12 cellular contexts compared by ENCODE assay signal in the genomic region with DNA sequence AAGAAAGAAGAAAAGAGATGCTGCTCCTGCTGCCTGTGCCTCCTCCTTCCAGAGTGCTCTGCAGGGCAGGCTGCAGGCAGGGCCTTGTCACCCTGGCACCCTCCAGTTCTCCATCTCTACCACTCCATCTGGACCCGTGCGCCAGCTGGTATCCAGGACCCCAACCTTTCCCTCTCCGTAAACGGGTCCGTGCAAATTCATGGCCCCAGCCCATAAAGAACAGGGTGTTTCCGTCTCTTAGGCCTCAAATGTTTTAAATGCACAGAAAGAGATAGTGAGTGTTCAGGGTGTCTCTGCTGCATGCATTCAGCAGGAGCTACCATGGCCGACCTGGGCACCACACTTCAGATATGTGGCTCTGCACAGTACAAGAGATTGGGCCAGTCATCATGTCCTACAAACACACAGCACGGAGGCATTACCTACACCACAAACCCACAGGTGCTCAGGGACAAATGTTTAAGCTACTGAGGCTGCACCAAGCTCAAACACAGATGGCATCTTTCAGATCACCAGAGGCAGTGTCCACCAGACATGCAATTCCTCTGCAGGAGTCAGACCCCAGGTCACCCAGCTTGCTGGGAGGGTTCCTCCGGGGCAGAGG.
"Had no signal": no experiment of that assay in that cellular context is flagged by ENCODE, and none has a peak within 500 bp of the region (broad histone marks: within the 10 kb centered on the region; RNA-seq: fewer than 3 reads in every experiment).

No MANE protein-coding gene starts in this region.

- H3K4me3 Mint-ChIP-seq: activated CD4-positive, alpha-beta memory T cell treated with anti-CD3 and anti-CD28 coated beads, Interleukin-2, amount 10 ng/mL, durations not matched to agents 7 days and 5 days; activated CD4-positive, alpha-beta T cell treated with anti-CD3 and anti-CD28 coated beads for 36 hours; activated naive CD4-positive, alpha-beta T cell treated with anti-CD3 and anti-CD28 coated beads, Interleukin-2, amount 50 U/mL, for 24 hours; activated T-helper 17 cell treated with anti-CD3 and anti-CD28 coated beads, Interleukin-2, amount 50 U/mL, for 72 hours; neural crest cell; stimulated activated memory B cell treated with anti-CD40 and anti-IgM and Interleukin-4, amounts not matched to agents 10 μg/mL and 1 μg/mL and 100 μg/mL, for 72 hours had no signal

- ATAC-seq: activated CD4-positive, alpha-beta T cell treated with anti-CD3 and anti-CD28 coated beads for 36 hours; activated T-helper 17 cell treated with anti-CD3 and anti-CD28 coated beads, Interleukin-2, amount 50 U/mL, for 72 hours had no signal

- H3K36me3 Mint-ChIP-seq: stimulated activated memory B cell treated with anti-CD40 and anti-IgM and Interleukin-4, amounts not matched to agents 10 μg/mL and 1 μg/mL and 100 μg/mL, for 72 hours had no signal

- H3K4me1 Mint-ChIP-seq: activated CD4-positive, alpha-beta memory T cell treated with anti-CD3 and anti-CD28 coated beads, Interleukin-2, amount 10 ng/mL, durations not matched to agents 7 days and 5 days; activated CD4-positive, alpha-beta T cell treated with anti-CD3 and anti-CD28 coated beads for 36 hours; activated naive CD4-positive, alpha-beta T cell treated with anti-CD3 and anti-CD28 coated beads, Interleukin-2, amount 50 U/mL, for 24 hours; activated T-helper 17 cell treated with anti-CD3 and anti-CD28 coated beads, Interleukin-2, amount 50 U/mL, for 72 hours; stimulated activated memory B cell treated with anti-CD40 and anti-IgM and Interleukin-4, amounts not matched to agents 10 μg/mL and 1 μg/mL and 100 μg/mL, for 72 hours had no signal

- H3K27ac Mint-ChIP-seq: activated CD4-positive, alpha-beta memory T cell treated with anti-CD3 and anti-CD28 coated beads, Interleukin-2, amount 10 ng/mL, durations not matched to agents 7 days and 5 days; activated CD4-positive, alpha-beta T cell treated with anti-CD3 and anti-CD28 coated beads for 36 hours; activated T-helper 17 cell treated with anti-CD3 and anti-CD28 coated beads, Interleukin-2, amount 50 U/mL, for 72 hours; stimulated activated memory B cell treated with anti-CD40 and anti-IgM and Interleukin-4, amounts not matched to agents 10 μg/mL and 1 μg/mL and 100 μg/mL, for 72 hours had no signal

- DNase-seq: activated CD4-positive, alpha-beta memory T cell treated with anti-CD3 and anti-CD28 coated beads, Interleukin-2, amount 10 ng/mL, durations not matched to agents 7 days and 5 days; activated CD4-positive, alpha-beta T cell treated with anti-CD3 and anti-CD28 coated beads for 36 hours; activated CD8-positive, alpha-beta memory T cell treated with anti-CD3 and anti-CD28 coated beads, Interleukin-2, amount 50 U/mL, for 4 hours; amygdala; foreskin melanocyte; mesendoderm; small intestine; T-helper 9 cell had no signal

- H3K27me3 Mint-ChIP-seq: activated CD4-positive, alpha-beta memory T cell treated with anti-CD3 and anti-CD28 coated beads, Interleukin-2, amount 10 ng/mL, durations not matched to agents 7 days and 5 days; activated CD4-positive, alpha-beta T cell treated with anti-CD3 and anti-CD28 coated beads for 36 hours; activated naive CD4-positive, alpha-beta T cell treated with anti-CD3 and anti-CD28 coated beads, Interleukin-2, amount 50 U/mL, for 24 hours; activated T-helper 17 cell treated with anti-CD3 and anti-CD28 coated beads, Interleukin-2, amount 50 U/mL, for 72 hours; stimulated activated memory B cell treated with anti-CD40 and anti-IgM and Interleukin-4, amounts not matched to agents 10 μg/mL and 1 μg/mL and 100 μg/mL, for 72 hours had no signal
